ENCODE assay signal across 21 cellular contexts in the genomic region with DNA sequence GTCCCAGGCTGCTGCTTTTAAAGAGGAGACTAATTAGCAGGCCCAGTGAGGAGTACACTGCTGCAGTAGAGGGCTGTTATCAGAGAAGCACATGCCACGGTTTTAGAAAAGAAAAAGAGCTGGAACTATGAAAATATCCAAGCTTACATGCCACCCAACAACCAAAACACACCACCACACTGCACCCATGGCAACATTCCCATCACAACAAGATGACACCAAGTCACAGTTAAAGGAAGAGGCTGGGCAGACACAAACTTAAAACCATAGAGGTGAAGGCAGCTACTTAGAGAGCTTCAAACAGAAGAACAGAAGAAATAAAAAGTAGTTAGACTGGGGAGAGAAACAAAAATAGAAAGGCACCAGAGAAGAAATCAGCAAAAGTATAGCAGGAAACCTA. TPM values are rescaled to one million over a fixed set of nuclear protein-coding genes. Genes with fewer than 3 reads are reported as not detected.
A peak's percentile ranks its signal among the peaks of the same experiment; 100 is the strongest.
DNase-seq lines count a peak whose midpoint lies in the region; ATAC-seq, FAIRE-seq and TF ChIP-seq lines count a peak whose summit lies in the region.
"Had no signal": no experiment of that assay in that cellular context is flagged by ENCODE, and none has a peak within 500 bp of the region (broad histone marks: within the 10 kb centered on the region; RNA-seq: fewer than 3 reads in every experiment).

No MANE protein-coding gene starts in this region.

- no peak overlapping the region for H3K56ac ChIP-seq in IMR-90 (ENCODE audit: extremely low read depth, insufficient read depth, low read length)
- H3K56ac ChIP-seq in H1 (replicated peaks; ENCODE audit: insufficient read length, low read depth, low read length): no peak overlapping the region

- H3K79me1 ChIP-seq in IMR-90 (ENCODE audit: low read depth in 1 of 2, low read length in 2 of 2) (peaks cover 44 to 92% of the 10 kb centered on the region in 2 experiments), H1 (ENCODE audit: low read depth, low read length) (peaks cover 25% of the 10 kb centered on the region)

- H2AK5ac ChIP-seq in IMR-90 (ENCODE audit: low read depth, low read length): 0 out of 2 replicates have a peak overlapping the region, but pooled peaks have one; percentile 16
- H2AK5ac ChIP-seq in H1 (ENCODE audit: low read depth, low read length): no peak overlapping the region

- peaks cover 4% of the 10 kb centered on the region for H3K27me3 Mint-ChIP-seq in neural progenitor cell (ENCODE audit: insufficient read depth, low read depth)
- H3K27me3 Mint-ChIP-seq: activated CD4-positive, alpha-beta T cell treated with anti-CD3 and anti-CD28 coated beads, Interleukin-2, amount 10 ng/mL, durations not matched to agents 24 days and 14 days had no signal

- H3K9me3 ChIP-seq in IMR-90 (ENCODE audit: control insufficient read depth, insufficient read depth, low read length): no peaks in the 10 kb centered on the region
- H3K9me3 ChIP-seq in H1 (ENCODE audit: insufficient read depth in 2 of 2, low read depth in 1 of 2, low read length in 1 of 2): no peaks in the 10 kb centered on the region
- no peaks in the 10 kb centered on the region for H3K9me3 ChIP-seq in neural progenitor cell (ENCODE audit: low read depth)
- H3K9me3 ChIP-seq: adrenal gland, colonic mucosa, right atrium auricular region, tibial nerve had no signal

- H4K91ac ChIP-seq in IMR-90 (ENCODE audit: insufficient read depth, low read depth, low read length): no peak overlapping the region
- H4K91ac ChIP-seq in H1 (replicated peaks; ENCODE audit: insufficient read length, low read length): no peak overlapping the region

- intact Hi-C loops in IMR-90 (cut with micrococcal nuclease): no loop called here

- H3K18ac ChIP-seq in IMR-90 (ENCODE audit: low read depth, low read length) (no peak overlapping the region), H1 (ENCODE audit: extremely low read depth, low read length) (no peak overlapping the region)

- POLR2A ChIA-PET in IMR-90 (lab: Charles Lee; ENCODE audit: unreplicated experiment) (no interaction called here), H1 (lab: Charles Lee; ENCODE audit: partially characterized antibody) (interaction anchor here (0.9 to 1.0 kb wide), 2 partner anchors 22 to 28 kb away, joined by 3 read pairs; no protein-coding TSS in a partner anchor)

- no peak overlapping the region for H2BK20ac ChIP-seq in IMR-90 (ENCODE audit: low read depth, low read length)
- no peak overlapping the region for H2BK20ac ChIP-seq in H1 (ENCODE audit: low read length)

- H3K4me3 Mint-ChIP-seq in neural progenitor cell: no peak overlapping the region
- H3K4me3 Mint-ChIP-seq: activated CD4-positive, alpha-beta T cell treated with anti-CD3 and anti-CD28 coated beads, Interleukin-2, amount 10 ng/mL, durations not matched to agents 24 days and 14 days; H9; natural killer cell had no signal

- TF ChIP-seq EP300 in H1 (IDR thresholded peaks at IDR 0.05; ENCODE audit: borderline replicate concordance in 1 of 2, low read depth in 2 of 2, low read length in 2 of 2): no peak

- no peak for ATAC-seq in IMR-90 (ENCODE audit: low read depth)
- ATAC-seq: left lobe of liver, natural killer cell had no signal

- no peaks in the 10 kb centered on the region for H3K9me3 Mint-ChIP-seq in neural progenitor cell
- H3K9me3 Mint-ChIP-seq: activated CD4-positive, alpha-beta T cell treated with anti-CD3 and anti-CD28 coated beads, Interleukin-2, amount 10 ng/mL, durations not matched to agents 24 days and 14 days; H9; natural killer cell had no signal

- no peak overlapping the region for H3K4me3 ChIP-seq in IMR-90 (ENCODE audit: insufficient read depth, low read depth, low read length)
- no peak overlapping the region for H3K4me3 ChIP-seq in H1 (ENCODE audit: extremely low read depth in 1 of 4, insufficient read depth in 2 of 4, low read depth in 3 of 4, low read length in 4 of 4)
- no peak overlapping the region for H3K4me3 ChIP-seq in neural progenitor cell
- H3K4me3 ChIP-seq: adrenal gland, colonic mucosa, right atrium auricular region, tibial nerve had no signal

- H2BK5ac ChIP-seq in IMR-90 (ENCODE audit: low read depth, low read length, poor library complexity, severe bottlenecking) (no peak overlapping the region), H1 (ENCODE audit: low read depth, low read length) (no peak overlapping the region)

- in situ Hi-C loops in IMR-90 (cut with MboI; ENCODE audit: low sequenced_read_pairs): no loop called here

- peaks cover 87% of the 10 kb centered on the region for H4K20me1 ChIP-seq in IMR-90 (ENCODE audit: insufficient read depth, low read length)
- peaks cover 18 to 33% of the 10 kb centered on the region in 2 experiments for H4K20me1 ChIP-seq in H1 (replicated peaks in 1 of 2; ENCODE audit: control insufficient read depth in 1 of 2, insufficient read depth in 2 of 2, low read length in 2 of 2)
- H4K20me1 ChIP-seq in neural progenitor cell (ENCODE audit: low read depth): peaks cover 92% of the 10 kb centered on the region

- no peak overlapping the region for H2BK12ac ChIP-seq in H1 (ENCODE audit: low read depth, low read length)

- H3K4me1 Mint-ChIP-seq in neural progenitor cell: peaks cover 33% of the 10 kb centered on the region

- H3K14ac ChIP-seq in IMR-90 (replicated peaks; ENCODE audit: low read depth, low read length) (0 out of 2 replicates have a peak overlapping the region, but pooled peaks have one; percentile 13), H1 (ENCODE audit: insufficient read length) (no peak overlapping the region)

- FAIRE-seq in H1 (lab: Jason Lieb, UNC): no peak

- dilution Hi-C loops in IMR-90 (cut with HindIII; ENCODE audit: low sequenced_read_pairs, unreplicated experiment): no loop called here

- DNase-seq in AG20443 (ENCODE audit: low spot score) (peak; percentile 20), IMR-90 (no peak), H1 (ENCODE audit: low read depth in 1 of 2, low spot score in 2 of 2) (no peak), neural progenitor cell (ENCODE audit: low spot score) (no peak), NCI-H524 treated with DMSO at 0.1 percent for 48 hours (lab: John Stamatoyannopoulos, UW) (no peak), NCI-H345 treated with DMSO at 0.1 percent for 48 hours (lab: John Stamatoyannopoulos, UW; ENCODE audit: unreplicated experiment) (no peak), H4 (ENCODE audit: low spot score) (no peak)
- no peak for DNase-seq in activated T-cell treated with anti-CD3 and anti-CD28 coated beads, Interleukin-2, amount 50 U/mL, for 1 hour
- DNase-seq: activated CD4-positive, alpha-beta T cell treated with anti-CD3 and anti-CD28 coated beads, Interleukin-2, amount 10 ng/mL, durations not matched to agents 24 days and 14 days; adrenal gland; colonic mucosa; DND-41; H9; natural killer cell; NCI-H1092 treated with DMSO at 0.1 percent for 48 hours; SHP77; stimulated activated CD4-positive, alpha-beta T cell treated with anti-CD3 and anti-CD28 coated beads, Interleukin-1b, Interleukin-23, amount 100 ng/mL, for 48 hours; T-helper 2 cell had no signal

- H3K4me2 ChIP-seq in IMR-90 (ENCODE audit: low read depth, low read length) (no peak overlapping the region), H1 (ENCODE audit: insufficient read depth in 1 of 2, low read depth in 2 of 2, low read length in 2 of 2) (no peak overlapping the region), neural progenitor cell (peak overlapping the region; percentile 43)

- no peak overlapping the region for H2AFZ ChIP-seq in IMR-90 (replicated peaks; ENCODE audit: low read length, poor library complexity)
- no peak overlapping the region for H2AFZ ChIP-seq in H1 (ENCODE audit: low read length)
- H2AFZ ChIP-seq in neural progenitor cell (replicated peaks): no peak overlapping the region

- no peak overlapping the region for H2AK9ac ChIP-seq in IMR-90 (replicated peaks; ENCODE audit: low read depth, low read length, poor library complexity)

- WGBS in IMR-90 (ENCODE audit: extremely low coverage in 2 of 2, insufficient read length in 1 of 2), 2 experiments: 71% methylated on average over 1 of the region's 1 CpG; no CpG with 5 or more reads in 1 of the 2 experiments
- 81% methylated on average over 1 of the region's 1 CpG; no CpG with 5 or more reads in 1 of the 2 experiments for WGBS in H1 (ENCODE audit: extremely low coverage in 1 of 2, insufficient coverage in 1 of 2, insufficient read length in 1 of 2, insufficient replicate concordance in 2 of 2, low coverage in 1 of 2, low lambda C conversion rate in 2 of 2, missing lambda C conversion rate in 1 of 2), 2 experiments

- H3K9ac ChIP-seq in IMR-90 (ENCODE audit: low read depth, low read length) (no peak overlapping the region), H1 (replicated peaks in 1 of 4; ENCODE audit: extremely low read depth in 1 of 4, low read depth in 3 of 4, low read length in 3 of 4) (no peak overlapping the region), neural progenitor cell (no peak overlapping the region)

- no peaks in the 10 kb centered on the region; the same call in 1 of the 2 replicates for H3K23me2 ChIP-seq in H1 (ENCODE audit: low read depth, low read length)

- H3K79me2 ChIP-seq in H1 (ENCODE audit: control insufficient read depth in 1 of 2, insufficient read depth in 2 of 2, low read length in 2 of 2) (peaks cover 3 to 86% of the 10 kb centered on the region in 2 experiments; a peak in 3 of 4 replicates), neural progenitor cell (ENCODE audit: low read depth) (peaks cover 100% of the 10 kb centered on the region)

- H3K23ac ChIP-seq in IMR-90 (ENCODE audit: low read depth, low read length) (no peak overlapping the region), H1 (ENCODE audit: insufficient read length) (no peak overlapping the region)

- H3K4ac ChIP-seq in IMR-90 (ENCODE audit: low read depth, low read length): no peak overlapping the region
- H3K4ac ChIP-seq in H1 (replicated peaks; ENCODE audit: insufficient read length, low read depth, low read length): no peak overlapping the region

- H3K36me3 ChIP-seq in IMR-90 (ENCODE audit: control insufficient read depth, insufficient read depth, low read length): peaks cover 4% of the 10 kb centered on the region
- H3K36me3 ChIP-seq in H1 (ENCODE audit: control insufficient read depth in 2 of 4, insufficient read depth in 4 of 4, low read length in 3 of 4): peaks cover 0 to 5% (median 0%) of the 10 kb centered on the region in 4 experiments; a peak in 1 of 8 replicates
- H3K36me3 ChIP-seq in neural progenitor cell: no peaks in the 10 kb centered on the region
- H3K36me3 ChIP-seq: colonic mucosa, right atrium auricular region had no signal

- TF ChIP-seq CTCF in IMR-90 (conservative IDR thresholded peaks at IDR 0.05; ENCODE audit: low read depth, low read length) (no peak), H1 (IDR thresholded peaks at IDR 0.05; ENCODE audit: control extremely low read depth in 1 of 3, insufficient read depth in 1 of 3, low read depth in 1 of 3, low read length in 3 of 3) (no peak), neural progenitor cell (IDR thresholded peaks at IDR 0.05) (no peak)

- BruUV-seq in IMR-90 (replicated peaks; lab: Mats Ljungman, UMichigan): no TSS peak

- H3K27ac ChIP-seq in IMR-90 (ENCODE audit: insufficient read depth, low read length): no peak overlapping the region
- H3K27ac ChIP-seq in H1 (ENCODE audit: low read depth, low read length): 0 out of 2 replicates have a peak overlapping the region, but pooled peaks have one; percentile 14
- peak overlapping the region; percentile 8 for H3K27ac ChIP-seq in neural progenitor cell
- H3K27ac ChIP-seq: adrenal gland, colonic mucosa, tibial nerve had no signal

- peaks cover 33% of the 10 kb centered on the region for H3K9me1 ChIP-seq in IMR-90 (ENCODE audit: insufficient read depth, low read length)

- H4K5ac ChIP-seq in IMR-90 (ENCODE audit: low read depth, low read length) (no peak overlapping the region), H1 (ENCODE audit: insufficient read length, low read depth, low read length) (no peak overlapping the region)

- H3K27ac Mint-ChIP-seq in neural progenitor cell: no peak overlapping the region
- H3K27ac Mint-ChIP-seq: activated CD4-positive, alpha-beta T cell treated with anti-CD3 and anti-CD28 coated beads, Interleukin-2, amount 10 ng/mL, durations not matched to agents 24 days and 14 days had no signal

- peaks cover 22% of the 10 kb centered on the region for H3F3A ChIP-seq in neural progenitor cell (ENCODE audit: low read depth)

- H4K8ac ChIP-seq in IMR-90 (ENCODE audit: low read depth in 2 of 2, low read length in 2 of 2) (no peak overlapping the region), H1 (ENCODE audit: extremely low read depth, insufficient read depth, low read length) (no peak overlapping the region)

- H2BK15ac ChIP-seq in IMR-90 (ENCODE audit: low read depth, low read length) (no peak overlapping the region), H1 (ENCODE audit: low read length) (no peak overlapping the region)

- no peak for TF ChIP-seq POLR2A in IMR-90 (IDR thresholded peaks at IDR 0.05; ENCODE audit: low read depth, low read length)
- TF ChIP-seq POLR2A in H1 (IDR thresholded peaks at IDR 0.05; ENCODE audit: control extremely low read depth in 1 of 2, low read depth in 2 of 2, low read length in 2 of 2): no peak

- TF ChIP-seq RAD21 in IMR-90 (IDR thresholded peaks at IDR 0.05; ENCODE audit: low read length) (no peak), H1 (IDR thresholded peaks at IDR 0.05 in 1 of 2, conservative IDR thresholded peaks at IDR 0.05 in 1 of 2; ENCODE audit: low read depth in 2 of 2, low read length in 2 of 2) (no peak)

- H3K4me1 ChIP-seq in IMR-90 (ENCODE audit: control insufficient read depth, insufficient read depth, low read length) (peaks cover 22% of the 10 kb centered on the region), H1 (replicated peaks in 1 of 4; ENCODE audit: control insufficient read depth in 3 of 4, insufficient read depth in 4 of 4, low read length in 3 of 4) (peaks cover 8 to 20% (median 15%) of the 10 kb centered on the region in 4 experiments), neural progenitor cell (peaks cover 63% of the 10 kb centered on the region)

- H3K36me3 Mint-ChIP-seq in neural progenitor cell: peaks cover 9% of the 10 kb centered on the region
- H3K36me3 Mint-ChIP-seq: natural killer cell had no signal

- H3K27me3 ChIP-seq in IMR-90 (ENCODE audit: control insufficient read depth, insufficient read depth, low read length) (no peaks in the 10 kb centered on the region), H1 (replicated peaks in 1 of 4; ENCODE audit: control insufficient read depth in 3 of 4, extremely low read depth in 1 of 4, insufficient read depth in 3 of 4, low read length in 3 of 4) (no peaks in the 10 kb centered on the region), neural progenitor cell (no peaks in the 10 kb centered on the region)
- H3K27me3 ChIP-seq: adrenal gland, colonic mucosa, right atrium auricular region, tibial nerve had no signal

- H2BK120ac ChIP-seq in IMR-90 (ENCODE audit: low read depth, low read length): no peak overlapping the region
- no peak overlapping the region for H2BK120ac ChIP-seq in H1 (replicated peaks; ENCODE audit: low read depth, low read length)

- CTCF ChIA-PET in IMR-90 (lab: Yijun Ruan, JAX) (no interaction called here), H1 (lab: Charles Lee; ENCODE audit: partially characterized antibody) (interaction anchor here (0.8 to 4.3 kb wide), 6 partner anchors 12 to 271 kb away, joined by 3 to 26 read pairs (median 5); a partner anchor contains a TSS)

RNA-seq across cellular contexts. Expression of a gene that starts 37.0 kb away (rescaled TPM):
- total RNA-seq in IMR-90 (2012; rRNA removed) (150 and 171 TPM in 2 replicates), neural progenitor cell (ENCODE audit: low replicate concordance) (84.4 and 110 TPM in 2 replicates)
- polyA plus RNA-seq in IMR-90 (2012; rRNA removed) (268 and 329 TPM in 2 replicates), H1 (2011; rRNA removed) (59.7 and 67.0 TPM in 2 replicates)
- polyA plus RNA-seq in IMR-90 (2012; cell fraction: cytosol; rRNA removed): 181 and 182 TPM in 2 replicates
- polyA plus RNA-seq in IMR-90 (2012; cell fraction: nucleus; rRNA removed; ENCODE audit: low replicate concordance): 77.6 and 177 TPM in 2 replicates
- 113 TPM in 2 replicates for total RNA-seq in H1 (2021; fragmentation: NEBNext Ultra II Directional; extraction: Animal tissue kit (Norgen Biotek cat#: 25700))
- polyA plus RNA-seq in H1 (2011; cell fraction: cytosol; rRNA removed): 82.1 TPM
- polyA plus RNA-seq in H1 (2011; cell fraction: nucleus; rRNA removed): 73.3 TPM
- 117 to 134 TPM (median 125 TPM) in 4 replicates for polyA plus RNA-seq in H1 (2012, experiment 1 of 2)
- 57.2 TPM for polyA plus RNA-seq in H1 (2012, experiment 2 of 2)
- 148 TPM for polyA plus RNA-seq in H1 (2013, experiment 1 of 2)
- 165 TPM for polyA plus RNA-seq in H1 (2013, experiment 2 of 2)
- polyA minus RNA-seq in H1 (2011; rRNA and poly(A)+ RNA removed): 115 and 146 TPM in 2 replicates
- 50.1 TPM for polyA minus RNA-seq in H1 (2011; cell fraction: cytosol; rRNA and poly(A)+ RNA removed)
- 81.5 TPM for polyA minus RNA-seq in H1 (2011; cell fraction: nucleus; rRNA and poly(A)+ RNA removed)
- total RNA-seq in H4 (2014; rRNA removed; shearing (Covaris generic)): 178 and 199 TPM in 2 replicates
